In genomic region chrX:3545901-3546300, GRCh38 we compare ENCODE assay signal across 22 cellular contexts.
"Had no signal": no experiment of that assay in that cellular context is flagged by ENCODE, and none has a peak within 500 bp of the region (broad histone marks: within the 10 kb centered on the region; RNA-seq: fewer than 3 reads in every experiment).

No MANE protein-coding gene starts in this region.

- H3K4me2 ChIP-seq: neural progenitor cell had no signal

- H3K27ac ChIP-seq: gastroesophageal sphincter, heart left ventricle, left ventricle myocardium inferior, neural progenitor cell, right lobe of liver, thoracic aorta, upper lobe of left lung, VCaP had no signal

- H3K4me3 ChIP-seq: gastroesophageal sphincter, heart left ventricle, left ventricle myocardium inferior, neural progenitor cell, right lobe of liver, thoracic aorta, upper lobe of left lung had no signal

- H3K27me3 ChIP-seq: gastroesophageal sphincter, heart left ventricle, neural progenitor cell, right lobe of liver, upper lobe of left lung had no signal

- H2AFZ ChIP-seq: neural progenitor cell had no signal

- ATAC-seq: activated T-cell treated with anti-CD3 and anti-CD28 coated beads, Interleukin-2, amount 50 U/mL, for 72 hours; gastroesophageal sphincter; heart left ventricle; naive thymus-derived CD4-positive, alpha-beta T cell; right lobe of liver; stimulated activated naive B cell treated with anti-CD40 and anti-IgM and Interleukin-4, amounts not matched to agents 10 μg/mL and 1 μg/mL and 100 μg/mL, for 72 hours had no signal

- H3K9me3 ChIP-seq: gastroesophageal sphincter, heart left ventricle, left ventricle myocardium inferior, right lobe of liver, thoracic aorta, upper lobe of left lung had no signal

- H3K4me1 ChIP-seq: gastroesophageal sphincter, neural progenitor cell, right lobe of liver, upper lobe of left lung had no signal

- DNase-seq: activated CD4-positive, CD25-positive, alpha-beta regulatory T cell treated with anti-CD3 and anti-CD28 coated beads, Interleukin-2, amount 50 U/mL, for 72 hours; activated CD8-positive, alpha-beta memory T cell treated with anti-CD3 and anti-CD28 coated beads for 24 hours; activated CD8-positive, alpha-beta memory T cell treated with anti-CD3 and anti-CD28 coated beads, Interleukin-2, amount 50 U/mL, for 48 hours; activated effector memory CD4-positive, alpha-beta T cell treated with anti-CD3 and anti-CD28 coated beads, Interleukin-2, amount 50 U/mL, for 16 hours; activated naive CD4-positive, alpha-beta T cell treated with anti-CD3 and anti-CD28 coated beads, Interleukin-2, amount 50 U/mL, for 16 hours; activated T-cell treated with anti-CD3 and anti-CD28 coated beads, Interleukin-2, amount 50 U/mL, for 72 hours; aorta; dermis blood vessel endothelial cell; effector memory CD4-positive, alpha-beta T cell; heart left ventricle; left ventricle myocardium inferior; naive thymus-derived CD4-positive, alpha-beta T cell; right lobe of liver; small intestine; stimulated activated naive B cell treated with anti-CD40 and anti-IgM and Interleukin-4, amounts not matched to agents 10 μg/mL and 1 μg/mL and 100 μg/mL, for 72 hours; SW 1271; T-helper 2 cell; upper lobe of left lung had no signal

- H3K36me3 ChIP-seq: gastroesophageal sphincter, heart left ventricle, left ventricle myocardium inferior, neural progenitor cell, right lobe of liver, thoracic aorta, upper lobe of left lung had no signal

- FAIRE-seq: small intestine had no signal

- H3K9ac ChIP-seq: neural progenitor cell had no signal
